In genomic region chr3:174049443-174049842, GRCh38 we compare ENCODE assay signal across 4 cellular contexts.
"Had no signal": no experiment of that assay in that cellular context is flagged by ENCODE, and none has a peak within 500 bp of the region (broad histone marks: within the 10 kb centered on the region; RNA-seq: fewer than 3 reads in every experiment).

No MANE protein-coding gene starts in this region.

- DNase-seq: H9, HCEC 1CT had no signal

- ATAC-seq: GM23338, HepG2 had no signal

- H3K4me3 ChIP-seq: GM23338 had no signal
